Comparison of ENCODE assay signal across 8 cellular contexts in genomic region chr14:101762530-101763101, GRCh38. TPM values are rescaled to one million over a fixed set of nuclear protein-coding genes. Genes with fewer than 3 reads are reported as not detected.
DNase-seq lines count a peak whose midpoint lies in the region; ATAC-seq, FAIRE-seq and TF ChIP-seq lines count a peak whose summit lies in the region.

No MANE protein-coding gene starts in this region.

- TF ChIP-seq CTCF in astrocyte (IDR thresholded peaks at IDR 0.05; ENCODE audit: insufficient read depth, low read depth, low read length) (no peak), HepG2 (CRISPR knock-in tag; IDR thresholded peaks at IDR 0.05) (no peak), thoracic aorta (IDR thresholded peaks at IDR 0.05) (no peak)

- FAIRE-seq in astrocyte (lab: Jason Lieb, UNC) (no peak), HepG2 (lab: Jason Lieb, UNC) (no peak)

- H3K36me3 ChIP-seq in astrocyte (ENCODE audit: insufficient read depth, low read length) (peaks cover 4% of the 10 kb centered on the region), HepG2 (replicated peaks in 1 of 2; ENCODE audit: control insufficient read depth in 1 of 2, insufficient read depth in 2 of 2, low read length in 2 of 2) (peaks cover 0 to 10% of the 10 kb centered on the region in 2 experiments; a peak in 2 of 5 replicates), thoracic aorta (peaks cover 2% of the 10 kb centered on the region)

- H2AFZ ChIP-seq in astrocyte (ENCODE audit: low read depth, low read length): peak overlapping the region; percentile 61
- H2AFZ ChIP-seq in HepG2 (ENCODE audit: low read length): no peak overlapping the region

- H3K4me3 Mint-ChIP-seq in activated CD4-positive, alpha-beta T cell treated with anti-CD3 and anti-CD28 coated beads, Interleukin-2, amount 10 ng/mL, durations not matched to agents 24 days and 14 days: peak overlapping the region; percentile 90
- H3K4me3 Mint-ChIP-seq in astrocyte (ENCODE audit: unreplicated experiment): peak overlapping the region; percentile 95

- ATAC-seq in HepG2 (no peak), thoracic aorta (ENCODE audit: insufficient number of reproducible peaks, low FRiP score, low read depth) (no peak)

- CTCF ChIA-PET in HepG2 (lab: Yijun Ruan, JAX; ENCODE audit: low intra/inter-chr PET ratio, low total read pairs): no interaction called here
- CTCF ChIA-PET in HEK293T (lab: Yijun Ruan, JAX): no interaction called here

- POLR2A ChIA-PET in HepG2 (lab: Yijun Ruan, JAX) (interaction anchor here (1.0 to 1.1 kb wide), 2 partner anchors 8 to 31 kb away, joined by 3 to 6 read pairs; no protein-coding TSS in a partner anchor), HEK293T (lab: Yijun Ruan, JAX) (interaction anchor here (0.9 to 1.5 kb wide), 2 partner anchors 8 to 47 kb away, joined by 4 to 5 read pairs; no protein-coding TSS in a partner anchor)

- no peaks in the 10 kb centered on the region for H3K9me3 Mint-ChIP-seq in activated CD4-positive, alpha-beta T cell treated with anti-CD3 and anti-CD28 coated beads, Interleukin-2, amount 10 ng/mL, durations not matched to agents 24 days and 14 days
- no peaks in the 10 kb centered on the region for H3K9me3 Mint-ChIP-seq in astrocyte (ENCODE audit: unreplicated experiment)

- peaks cover 3% of the 10 kb centered on the region for H3K27me3 Mint-ChIP-seq in activated CD4-positive, alpha-beta T cell treated with anti-CD3 and anti-CD28 coated beads, Interleukin-2, amount 10 ng/mL, durations not matched to agents 24 days and 14 days
- peaks cover 9% of the 10 kb centered on the region for H3K27me3 Mint-ChIP-seq in astrocyte (ENCODE audit: low read depth, unreplicated experiment)

- TF ChIP-seq POLR2A in HepG2 (IDR thresholded peaks at IDR 0.05; ENCODE audit: insufficient read depth in 1 of 2, low read depth in 2 of 2, low read length in 2 of 2): no peak

- H3K4me1 ChIP-seq in astrocyte (ENCODE audit: insufficient read depth, low read length) (no peaks in the 10 kb centered on the region), HepG2 (ENCODE audit: insufficient read depth, low read length) (peaks cover 43% of the 10 kb centered on the region), thoracic aorta (ENCODE audit: control insufficient read depth in 1 of 2, low read depth in 2 of 2) (peaks cover 13 to 22% of the 10 kb centered on the region in 2 donors)

- H3K79me2 ChIP-seq in astrocyte (ENCODE audit: insufficient read depth, low read length): no peaks in the 10 kb centered on the region
- H3K79me2 ChIP-seq in HepG2 (ENCODE audit: insufficient read depth, low read length): peaks cover 3% of the 10 kb centered on the region

- no peaks in the 10 kb centered on the region for H3K9me3 ChIP-seq in astrocyte (ENCODE audit: insufficient read depth, low read depth, low read length)
- H3K9me3 ChIP-seq in HepG2 (ENCODE audit: low read length): no peaks in the 10 kb centered on the region
- no peaks in the 10 kb centered on the region for H3K9me3 ChIP-seq in thoracic aorta

- peak overlapping the region; percentile 86 for H3K27ac Mint-ChIP-seq in activated CD4-positive, alpha-beta T cell treated with anti-CD3 and anti-CD28 coated beads, Interleukin-2, amount 10 ng/mL, durations not matched to agents 24 days and 14 days
- H3K27ac Mint-ChIP-seq in astrocyte (ENCODE audit: unreplicated experiment): peak overlapping the region; percentile 83

- no peak for DNase-seq in activated CD4-positive, alpha-beta T cell treated with anti-CD3 and anti-CD28 coated beads, Interleukin-2, amount 10 ng/mL, durations not matched to agents 24 days and 14 days
- DNase-seq in activated CD4-positive, alpha-beta T cell treated with anti-CD3 and anti-CD28 coated beads, Interleukin-2, amount 50 U/mL, for 48 hours: no peak
- no peak for DNase-seq in astrocyte (ENCODE audit: low read depth)
- DNase-seq in HepG2 (ENCODE audit: low spot score): peak; percentile 33
- DNase-seq in thoracic aorta (ENCODE audit: low spot score): no peak
- no peak for DNase-seq in cerebellar cortex (ENCODE audit: low spot score)
- no peak for DNase-seq in Ammon's horn (ENCODE audit: low spot score)
- no peak for DNase-seq in HEK293T (ENCODE audit: extremely low spot score)

- H3K4me2 ChIP-seq in astrocyte (ENCODE audit: low read length) (peak overlapping the region; percentile 96), HepG2 (ENCODE audit: low read depth, low read length) (peak overlapping the region; percentile 64)

- in situ Hi-C loops in HepG2 (cut with HindIII; ENCODE audit: extremely low pct_ligation_motif_present, low pct_unique_long_range_greater_than_20kb): no loop called here

- peaks cover 27% of the 10 kb centered on the region for H3K36me3 Mint-ChIP-seq in activated CD4-positive, alpha-beta T cell treated with anti-CD3 and anti-CD28 coated beads, Interleukin-2, amount 10 ng/mL, durations not matched to agents 24 days and 14 days (ENCODE audit: low read depth)
- peaks cover 11% of the 10 kb centered on the region for H3K36me3 Mint-ChIP-seq in astrocyte (ENCODE audit: low read depth, unreplicated experiment)

- H3K27ac ChIP-seq in astrocyte (ENCODE audit: low read depth, low read length) (no peak overlapping the region), HepG2 (ENCODE audit: extremely low read length, insufficient read depth, low read length) (no peak overlapping the region), thoracic aorta (no peak overlapping the region)

- H3K27me3 ChIP-seq in astrocyte (ENCODE audit: insufficient read depth, low read length) (peaks cover 3% of the 10 kb centered on the region), HepG2 (ENCODE audit: control insufficient read depth in 1 of 2, insufficient read depth in 2 of 2, low read length in 2 of 2) (peaks cover under 1 to 17% of the 10 kb centered on the region in 2 experiments; a peak in 2 of 5 replicates), thoracic aorta (replicated peaks; ENCODE audit: insufficient read depth) (no peaks in the 10 kb centered on the region)

- WGBS in HepG2 (ENCODE audit: low lambda C conversion rate): 11% methylated on average over 4 of the region's 4 CpGs

- no TSS peak for BruUV-seq in HepG2 (replicated peaks; lab: Mats Ljungman, UMichigan)

- peak overlapping the region; percentile 70 for H3K4me3 ChIP-seq in astrocyte (ENCODE audit: insufficient read depth, low read depth, low read length)
- peak overlapping the region; percentile 68 to 81 (median 75) for H3K4me3 ChIP-seq in HepG2 (replicated peaks in 1 of 3; ENCODE audit: insufficient read depth in 1 of 3, low read depth in 2 of 3, low read length in 3 of 3)
- peak overlapping the region; percentile 98 for H3K4me3 ChIP-seq in thoracic aorta

- H4K20me1 ChIP-seq in astrocyte (ENCODE audit: insufficient read depth, low read length): peaks cover 9% of the 10 kb centered on the region
- no peaks in the 10 kb centered on the region for H4K20me1 ChIP-seq in HepG2 (ENCODE audit: insufficient read depth, low read length)

- no peak for TF ChIP-seq RAD21 in HepG2 (CRISPR knock-in tag; IDR thresholded peaks at IDR 0.05)

- peaks cover 38% of the 10 kb centered on the region for H3K4me1 Mint-ChIP-seq in activated CD4-positive, alpha-beta T cell treated with anti-CD3 and anti-CD28 coated beads, Interleukin-2, amount 10 ng/mL, durations not matched to agents 24 days and 14 days
- H3K4me1 Mint-ChIP-seq in astrocyte (ENCODE audit: low read depth, unreplicated experiment): no peaks in the 10 kb centered on the region

- intact Hi-C loops in activated CD4-positive, alpha-beta T cell treated with anti-CD3 and anti-CD28 coated beads, Interleukin-2, amount 10 ng/mL, durations not matched to agents 24 days and 14 days (cut with micrococcal nuclease): loop anchor here (5.0 kb wide), 1 partner anchor 555 kb away; the partner anchor contains the start of gene ZNF839
- intact Hi-C loops in HepG2 (cut with micrococcal nuclease; ENCODE audit: unreplicated experiment): no loop called here

- H3K9ac ChIP-seq in astrocyte (ENCODE audit: low read length): peak overlapping the region; percentile 78
- peak overlapping the region; percentile 71 for H3K9ac ChIP-seq in HepG2 (ENCODE audit: insufficient read depth, low read depth, low read length)

- no peak for TF ChIP-seq EP300 in HepG2 (IDR thresholded peaks at IDR 0.05; ENCODE audit: low read depth in 2 of 2, low read length in 2 of 2)
- no peak for TF ChIP-seq EP300 in HepG2 (CRISPR knock-in tag; IDR thresholded peaks at IDR 0.05; ENCODE audit: borderline replicate concordance)

TF ChIP-seq in HepG2, 621 proteins besides CTCF, POLR2A, EP300 and RAD21 (continues in another document):
- TF ChIP-seq ZNF546 (CRISPR knock-in tag; conservative IDR thresholded peaks at IDR 0.05) (no peak), KAT8 (CRISPR knock-in tag; IDR thresholded peaks at IDR 0.05) (no peak), THAP11 (CRISPR knock-in tag; IDR thresholded peaks at IDR 0.05) (no peak)

TF ChIP-seq in HEK293T, 16 proteins besides CTCF, POLR2A, EP300 and RAD21:
- no peak for TF ChIP-seq L3MBTL2 (conservative IDR thresholded peaks at IDR 0.05)
- no peak for TF ChIP-seq FOXA1 (IDR thresholded peaks at IDR 0.05)
TF ChIP-seq in HEK293T: peak in this region for 0.

RNA-seq across cellular contexts. Expression of gene PPP2R5C, which starts 1.1 kb away (rescaled TPM):
- 160 and 181 TPM in 2 replicates for total RNA-seq in activated CD4-positive, alpha-beta T cell treated with anti-CD3 and anti-CD28 coated beads, Interleukin-2, amount 10 ng/mL, durations not matched to agents 24 days and 14 days
- total RNA-seq in astrocyte (98.7 and 102 TPM in 2 replicates), HepG2 (2016; rRNA removed; fragmentation: Illumina TruSeq; extraction: Trizol) (74.3 and 94.8 TPM in 2 replicates), thoracic aorta (100 to 1,000 TPM in 1 of 2 donors, 10 to 100 TPM in 1; 97.2 to 341 TPM)
- 82.8 and 86.5 TPM in 2 replicates for total RNA-seq in HepG2 (2016; cell fraction: cytosol; rRNA removed; fragmentation: Illumina TruSeq; extraction: Trizol; ENCODE audit: low read depth)
- total RNA-seq in HepG2 (2016; cell fraction: insoluble cytoplasmic fraction; rRNA removed; fragmentation: Illumina TruSeq; extraction: Trizol): 71.4 and 92.2 TPM in 2 replicates
- total RNA-seq in HepG2 (2016; cell fraction: membrane; rRNA removed; fragmentation: Illumina TruSeq; extraction: Trizol): 125 and 142 TPM in 2 replicates
- 51.6 and 56.6 TPM in 2 replicates for total RNA-seq in HepG2 (2016; cell fraction: nucleus; rRNA removed; fragmentation: Illumina TruSeq; extraction: Trizol)
- 68.1 and 78.5 TPM in 2 replicates for polyA plus RNA-seq in HepG2 (2011; rRNA removed)
- polyA plus RNA-seq in HepG2 (2011; cell fraction: cytosol; rRNA removed): 38.4 and 55.1 TPM in 2 replicates
- 57.2 and 60.5 TPM in 2 replicates for polyA plus RNA-seq in HepG2 (2011; cell fraction: nucleus; rRNA removed)
- polyA plus RNA-seq in HepG2 (2012): 61.1 and 92.0 TPM in 2 replicates
- 97.1 and 105 TPM in 2 replicates for polyA plus RNA-seq in HepG2 (2016; cell fraction: cytosol; fragmentation: Illumina TruSeq; extraction: Trizol; ENCODE audit: low read depth)
- polyA plus RNA-seq in HepG2 (2016; cell fraction: insoluble cytoplasmic fraction; fragmentation: Illumina TruSeq; extraction: Trizol; ENCODE audit: low read depth): 87.9 and 89.9 TPM in 2 replicates
- polyA plus RNA-seq in HepG2 (2016; cell fraction: membrane; fragmentation: Illumina TruSeq; extraction: Trizol; ENCODE audit: low read depth): 110 and 121 TPM in 2 replicates
- 63.8 and 64.0 TPM in 2 replicates for polyA plus RNA-seq in HepG2 (2016; cell fraction: nucleus; fragmentation: Illumina TruSeq; extraction: Trizol; ENCODE audit: insufficient read depth, low read depth)
- 69.0 and 106 TPM in 2 replicates for polyA minus RNA-seq in HepG2 (2011; rRNA and poly(A)+ RNA removed; ENCODE audit: low replicate concordance)
- polyA minus RNA-seq in HepG2 (2011; cell fraction: cytosol; rRNA and poly(A)+ RNA removed): 67.1 and 70.9 TPM in 2 replicates
- polyA minus RNA-seq in HepG2 (2011; cell fraction: nucleus; rRNA and poly(A)+ RNA removed): 110 and 115 TPM in 2 replicates
